ENCODE assay signal across 18 cellular contexts in the genomic region with DNA sequence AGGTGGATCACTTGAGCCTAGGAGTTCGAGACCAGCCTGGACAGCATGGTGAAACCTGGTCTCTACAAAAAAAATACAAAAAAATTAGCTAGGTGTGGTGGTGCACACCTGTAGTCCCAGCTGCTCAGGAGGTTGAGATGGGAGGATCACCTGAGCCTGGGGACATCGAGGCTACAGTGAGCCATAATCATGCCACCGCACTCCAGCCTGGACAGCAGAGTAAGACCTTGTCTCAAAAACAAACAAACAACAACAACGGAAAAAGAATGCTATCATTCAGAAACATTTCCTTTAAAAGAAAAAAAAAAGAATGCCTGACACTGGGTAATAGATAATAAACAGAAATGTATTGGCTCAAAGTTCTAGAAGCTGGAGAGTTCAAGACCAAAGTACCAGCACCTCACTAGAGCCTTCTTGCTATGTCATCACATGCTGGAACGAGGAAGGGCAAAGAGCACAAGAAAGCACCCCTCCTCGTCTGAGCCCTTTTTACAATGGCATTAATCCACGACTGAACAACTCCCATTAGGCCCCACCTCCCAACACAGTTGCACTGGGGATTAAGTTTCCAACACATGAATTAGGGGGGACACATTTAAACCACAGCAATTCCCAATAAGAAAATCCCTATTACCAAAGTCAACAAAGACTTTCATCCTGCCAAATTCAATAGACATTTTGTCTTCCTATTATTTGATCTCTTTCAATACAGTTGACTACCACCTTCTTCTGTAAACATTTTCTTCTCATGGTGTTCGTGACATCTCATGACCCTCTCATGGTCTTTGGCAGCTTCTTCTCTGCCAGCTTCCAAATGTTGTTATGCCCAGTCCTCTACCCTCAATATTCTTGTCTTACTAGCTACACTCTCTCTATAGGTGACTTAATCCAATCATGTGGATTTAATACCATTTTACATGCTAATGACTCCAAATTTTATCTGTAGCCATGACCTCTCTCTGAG. TPM values are rescaled to one million over a fixed set of nuclear protein-coding genes. Genes with fewer than 3 reads are reported as not detected.
DNase-seq lines count a peak whose midpoint lies in the region; ATAC-seq, FAIRE-seq and TF ChIP-seq lines count a peak whose summit lies in the region.
"Had no signal": no experiment of that assay in that cellular context is flagged by ENCODE, and none has a peak within 500 bp of the region (broad histone marks: within the 10 kb centered on the region; RNA-seq: fewer than 3 reads in every experiment).

No MANE protein-coding gene starts in this region.

- H3K79me2 ChIP-seq in H1 (ENCODE audit: control insufficient read depth in 1 of 2, insufficient read depth in 2 of 2, low read length in 2 of 2) = no peaks in the 10 kb centered on the region

- H2AFZ ChIP-seq in H1 (ENCODE audit: low read length) = no peak overlapping the region

- WGBS in H1 (ENCODE audit: extremely low coverage in 1 of 2, insufficient coverage in 1 of 2, insufficient read length in 1 of 2, insufficient replicate concordance in 2 of 2, low coverage in 1 of 2, low lambda C conversion rate in 2 of 2, missing lambda C conversion rate in 1 of 2), 2 experiments = 90% methylated on average over 8 of the region's 8 CpGs; no CpG with 5 or more reads in 1 of the 2 experiments
- WGBS in liver = 49% methylated on average over 8 of the region's 8 CpGs
- WGBS in transverse colon (ENCODE audit: low coverage in 1 of 2), 2 donors = 59 to 64% methylated on average over 7 to 8 of the region's 8 CpGs

- TF ChIP-seq EP300 in H1 (IDR thresholded peaks at IDR 0.05; ENCODE audit: borderline replicate concordance in 1 of 2, low read depth in 2 of 2, low read length in 2 of 2) (no peak), transverse colon (IDR thresholded peaks at IDR 0.05; ENCODE audit: low read depth) (no peak)

- no peak overlapping the region for H3K23ac ChIP-seq in H1 (ENCODE audit: insufficient read length)

- TF ChIP-seq POLR2A in H1 (IDR thresholded peaks at IDR 0.05; ENCODE audit: control extremely low read depth in 1 of 2, low read depth in 2 of 2, low read length in 2 of 2) = no peak
- no peak for TF ChIP-seq POLR2A in transverse colon (IDR thresholded peaks at IDR 0.05)

- intact Hi-C loops in transverse colon (cut with DNase I; ENCODE audit: low total_unique reads) = no loop called here

- no peak overlapping the region for H2BK15ac ChIP-seq in H1 (ENCODE audit: low read length)

- H3K23me2 ChIP-seq in H1 (ENCODE audit: low read depth, low read length) = no peaks in the 10 kb centered on the region

- DNase-seq in NCI-H82 (lab: John Stamatoyannopoulos, UW) = peak; percentile 28
- no peak for DNase-seq in NCI-H82 treated with DMSO at 0.1 percent for 48 hours (lab: John Stamatoyannopoulos, UW; ENCODE audit: unreplicated experiment)
- DNase-seq in H1 (ENCODE audit: low read depth in 1 of 2, low spot score in 2 of 2) = no peak
- DNase-seq in transverse colon = peak; percentile 18
- DNase-seq in T1000 (lab: John Stamatoyannopoulos, UW) = no peak
- DNase-seq in DMS 273 (lab: John Stamatoyannopoulos, UW; ENCODE audit: unreplicated experiment) = no peak
- DNase-seq: CD8-positive, alpha-beta memory T cell; DMS79; H9 had no signal

- no peak overlapping the region for H3K4ac ChIP-seq in H1 (replicated peaks; ENCODE audit: insufficient read length, low read depth, low read length)

- 0 out of 4 replicates have a peak, but pooled peaks cover 0 to 5% of the 10 kb centered on the region in 2 experiments for H3K9me3 ChIP-seq in H1 (ENCODE audit: insufficient read depth in 2 of 2, low read depth in 1 of 2, low read length in 1 of 2)
- no peaks in the 10 kb centered on the region for H3K9me3 ChIP-seq in liver (ENCODE audit: control insufficient read depth in 4 of 4, low read length in 3 of 4)
- no peaks in the 10 kb centered on the region for H3K9me3 ChIP-seq in transverse colon

- peaks cover 0 to 6% (median 0%) of the 10 kb centered on the region in 4 experiments; a peak in 2 of 7 replicates for H3K4me1 ChIP-seq in H1 (replicated peaks in 1 of 4; ENCODE audit: control insufficient read depth in 3 of 4, insufficient read depth in 4 of 4, low read length in 3 of 4)
- peaks cover 6 to 29% (median 14%) of the 10 kb centered on the region in 4 donors for H3K4me1 ChIP-seq in liver (ENCODE audit: control insufficient read depth in 4 of 4, insufficient read depth in 4 of 4, low read length in 3 of 4)
- peaks cover 0 to 8% (median 0%) of the 10 kb centered on the region in 4 donors for H3K4me1 ChIP-seq in transverse colon

- FAIRE-seq in H1 (lab: Jason Lieb, UNC) = no peak

- H3K27ac ChIP-seq in H1 (ENCODE audit: low read depth, low read length) (no peak overlapping the region), liver (ENCODE audit: low read depth in 1 of 2, low read length in 2 of 2) (no peak overlapping the region), transverse colon (no peak overlapping the region)
- H3K27ac ChIP-seq: 22Rv1 had no signal

- H4K8ac ChIP-seq in H1 (ENCODE audit: extremely low read depth, insufficient read depth, low read length) = no peak overlapping the region

- ATAC-seq in GM18520 (IDR thresholded peaks at IDR 0.05; ENCODE audit: unreplicated experiment) = no peak
- ATAC-seq: GM23338 had no signal

- H3K9ac ChIP-seq in H1 (replicated peaks in 1 of 4; ENCODE audit: extremely low read depth in 1 of 4, low read depth in 3 of 4, low read length in 3 of 4) = no peak overlapping the region
- H3K9ac ChIP-seq in liver (ENCODE audit: low read depth in 1 of 2, low read length in 2 of 2) = no peak overlapping the region

- peak overlapping the region; percentile 83 for H2BK120ac ChIP-seq in H1 (replicated peaks; ENCODE audit: low read depth, low read length)

- H4K91ac ChIP-seq in H1 (replicated peaks; ENCODE audit: insufficient read length, low read length) = no peak overlapping the region

- no peak overlapping the region for H3K4me2 ChIP-seq in H1 (ENCODE audit: insufficient read depth in 1 of 2, low read depth in 2 of 2, low read length in 2 of 2)
- H3K4me2 ChIP-seq: GM23338 had no signal

- POLR2A ChIA-PET in H1 (lab: Charles Lee; ENCODE audit: partially characterized antibody) = no interaction called here

- H3K56ac ChIP-seq in H1 (replicated peaks; ENCODE audit: insufficient read length, low read depth, low read length) = no peak overlapping the region

- H3K27me3 ChIP-seq in H1 (replicated peaks in 1 of 4; ENCODE audit: control insufficient read depth in 3 of 4, extremely low read depth in 1 of 4, insufficient read depth in 3 of 4, low read length in 3 of 4) (no peaks in the 10 kb centered on the region), liver (ENCODE audit: control insufficient read depth in 4 of 4, insufficient read depth in 4 of 4, low read length in 3 of 4) (no peaks in the 10 kb centered on the region), transverse colon (no peaks in the 10 kb centered on the region)

- H3K14ac ChIP-seq in H1 (ENCODE audit: insufficient read length) = no peak overlapping the region

- CTCF ChIA-PET in H1 (lab: Charles Lee; ENCODE audit: partially characterized antibody) = interaction anchor here (0.6 to 1.0 kb wide), 3 partner anchors 19 to 866 kb away, joined by 3 to 4 read pairs (median 3); no protein-coding TSS in a partner anchor

- TF ChIP-seq CTCF in H1 (IDR thresholded peaks at IDR 0.05; ENCODE audit: control extremely low read depth in 1 of 3, insufficient read depth in 1 of 3, low read depth in 1 of 3, low read length in 3 of 3) (no peak), liver (IDR thresholded peaks at IDR 0.05; ENCODE audit: low read depth, low read length, missing input control) (no peak), transverse colon (IDR thresholded peaks at IDR 0.05) (no peak)

- no peak overlapping the region for H3K4me3 ChIP-seq in H1 (ENCODE audit: extremely low read depth in 1 of 4, insufficient read depth in 2 of 4, low read depth in 3 of 4, low read length in 4 of 4)
- H3K4me3 ChIP-seq in liver (ENCODE audit: low read depth in 1 of 3, low read length in 3 of 3) = no peak overlapping the region
- no peak overlapping the region for H3K4me3 ChIP-seq in transverse colon
- H3K4me3 ChIP-seq: GM12878, GM23338 had no signal

- H2AK5ac ChIP-seq in H1 (ENCODE audit: low read depth, low read length) = no peak overlapping the region

- H2BK12ac ChIP-seq in H1 (ENCODE audit: low read depth, low read length) = no peak overlapping the region

- H4K5ac ChIP-seq in H1 (ENCODE audit: insufficient read length, low read depth, low read length) = no peak overlapping the region

- H2BK5ac ChIP-seq in H1 (ENCODE audit: low read depth, low read length) = no peak overlapping the region

- TF ChIP-seq RAD21 in H1 (IDR thresholded peaks at IDR 0.05 in 1 of 2, conservative IDR thresholded peaks at IDR 0.05 in 1 of 2; ENCODE audit: low read depth in 2 of 2, low read length in 2 of 2) = no peak
- TF ChIP-seq RAD21 in liver (IDR thresholded peaks at IDR 0.05) = no peak

- H3K36me3 ChIP-seq in H1 (ENCODE audit: control insufficient read depth in 2 of 4, insufficient read depth in 4 of 4, low read length in 3 of 4) (no peaks in the 10 kb centered on the region), liver (ENCODE audit: control insufficient read depth in 4 of 4, insufficient read depth in 3 of 4, low read depth in 1 of 4, low read length in 3 of 4) (peaks cover 1 to 34% (median 10%) of the 10 kb centered on the region in 4 donors), transverse colon (no peaks in the 10 kb centered on the region)

- no peaks in the 10 kb centered on the region for H4K20me1 ChIP-seq in H1 (replicated peaks in 1 of 2; ENCODE audit: control insufficient read depth in 1 of 2, insufficient read depth in 2 of 2, low read length in 2 of 2)

- peak overlapping the region; percentile 41; the same call in 1 of the 2 replicates for H2BK20ac ChIP-seq in H1 (ENCODE audit: low read length)

- no peaks in the 10 kb centered on the region for H3K79me1 ChIP-seq in H1 (ENCODE audit: low read depth, low read length)

- H3K18ac ChIP-seq in H1 (ENCODE audit: extremely low read depth, low read length) = no peak overlapping the region

- in situ Hi-C loops in transverse colon (cut with MboI; ENCODE audit: low pct_ligation_motif_present in 1 of 4, low pct_unique_long_range_greater_than_20kb in 1 of 4, low sequenced_read_pairs in 3 of 4) = no loop called here

TF ChIP-seq in H1, 55 proteins besides CTCF, POLR2A, EP300 and RAD21 (continues in another document):
- TF ChIP-seq SIRT6 (IDR thresholded peaks at IDR 0.05; ENCODE audit: low read length) = no peak

TF ChIP-seq in liver, 16 proteins besides CTCF, POLR2A, EP300 and RAD21 (continues in another document):
- peak; percentile 68 for TF ChIP-seq FOXA2 (IDR thresholded peaks at IDR 0.05)

RNA-seq across cellular contexts. Expression of gene AKR1D1, which starts 20.0 kb away (rescaled TPM):
- total RNA-seq in H1 (2021; fragmentation: NEBNext Ultra II Directional; extraction: Animal tissue kit (Norgen Biotek cat#: 25700)) = not detected in 2 replicates
- not detected in 2 replicates for polyA plus RNA-seq in H1 (2011; rRNA removed)
- polyA plus RNA-seq in H1 (2011; cell fraction: cytosol; rRNA removed) = 0.03 TPM
- polyA plus RNA-seq in H1 (2011; cell fraction: nucleus; rRNA removed) = not detected
- polyA plus RNA-seq in H1 (2012, experiment 1 of 2) = not detected in 4 replicates
- polyA plus RNA-seq in H1 (2012, experiment 2 of 2) = not detected
- polyA plus RNA-seq in H1 (2013, experiment 1 of 2) = 0.06 TPM
- 0.13 TPM for polyA plus RNA-seq in H1 (2013, experiment 2 of 2)
- 0.16 and 0.20 TPM in 2 replicates for polyA minus RNA-seq in H1 (2011; rRNA and poly(A)+ RNA removed)
- not detected for polyA minus RNA-seq in H1 (2011; cell fraction: cytosol; rRNA and poly(A)+ RNA removed)
- polyA minus RNA-seq in H1 (2011; cell fraction: nucleus; rRNA and poly(A)+ RNA removed) = not detected
- 10 to 100 TPM; 19.5 to 93.9 TPM for total RNA-seq in liver
- 10 to 100 TPM; 18.6 to 44.4 TPM for polyA plus RNA-seq in liver
- total RNA-seq in transverse colon = not detected
- total RNA-seq: A673; CD8-positive, alpha-beta memory T cell; G401; GM12878; HT-29 had no signal
- polyA plus RNA-seq: BJ; CD8-positive, alpha-beta memory T cell; GM23338 had no signal

Comparison
In these comparisons a context has a peak if more than half of its experiments do, and no peak if none do; other contexts are left out.
1. DNase-seq: peak in NCI-H82 (single experiment) and transverse colon (single experiment); none in NCI-H82 treated with DMSO at 0.1 percent for 48 hours (single experiment), H1 (0 of 2), T1000 (single experiment) and DMS 273 (single experiment).
2. RNA of gene AKR1D1, which starts 20.0 kb away (total RNA-seq): 19.5 to 93.9 TPM in liver; not detected in H1 and not detected in transverse colon; every median in the first group is over 10 times any median in the second.